ENCODE assay signal across 10 cellular contexts in the genomic region with DNA sequence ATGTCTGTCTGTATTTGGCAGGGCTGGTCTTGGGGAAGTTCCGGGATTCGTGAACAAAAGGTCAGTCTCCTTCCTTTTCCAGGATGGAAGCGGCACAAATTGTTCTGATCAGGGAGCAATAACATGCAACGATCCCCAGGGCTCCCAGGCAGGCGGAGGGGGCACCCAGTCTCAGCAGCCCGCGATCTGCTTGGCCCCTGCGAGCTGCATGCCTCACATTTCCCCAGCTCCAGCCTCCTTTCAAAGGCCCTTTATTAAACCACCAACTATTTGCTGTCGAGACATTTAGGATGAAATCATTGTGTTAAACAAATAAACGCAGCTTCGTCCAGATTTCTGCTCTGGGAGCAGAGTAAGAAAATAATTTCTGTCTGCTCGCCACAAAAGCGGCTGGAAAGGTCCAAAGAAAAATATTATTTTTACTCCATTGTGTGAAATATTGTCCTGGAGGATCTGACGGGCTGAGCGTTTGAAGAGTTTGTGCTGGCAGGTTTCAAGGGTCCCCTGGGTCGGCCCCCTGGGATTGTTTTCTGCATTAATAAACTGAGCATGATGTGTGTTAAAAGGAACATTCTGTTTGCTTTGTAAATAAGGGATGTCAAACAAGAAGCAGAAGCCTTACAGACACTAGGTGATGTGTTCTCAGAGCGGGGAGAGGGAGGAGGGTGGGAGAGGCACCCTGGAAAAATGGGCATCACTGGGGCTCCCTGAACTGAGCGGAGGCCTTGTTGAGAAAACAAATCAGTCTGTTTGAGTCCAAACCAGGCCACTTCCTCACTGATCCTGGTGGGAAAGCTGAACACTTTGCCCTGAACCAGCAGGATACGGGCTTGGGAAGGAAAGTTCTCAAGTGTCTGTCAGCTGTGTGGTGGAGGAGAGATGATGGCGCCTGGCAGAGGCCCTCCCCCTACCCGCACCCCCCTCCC.
DNase-seq lines count a peak whose midpoint lies in the region; ATAC-seq and TF ChIP-seq lines count a peak whose summit lies in the region.
"Had no signal": no experiment of that assay in that cellular context is flagged by ENCODE, and none has a peak within 500 bp of the region (broad histone marks: within the 10 kb centered on the region; RNA-seq: fewer than 3 reads in every experiment).

No MANE protein-coding gene starts in this region.

- CTCF ChIA-PET in Panc1 (lab: Charles Lee): no interaction called here

- H3K27ac ChIP-seq in Panc1 (ENCODE audit: low read length) (peak overlapping the region; percentile 48), suprapubic skin (peak overlapping the region; percentile 58)

- TF ChIP-seq CTCF in Panc1 (IDR thresholded peaks at IDR 0.05) (no peak), fibroblast of villous mesenchyme (IDR thresholded peaks at IDR 0.05; ENCODE audit: insufficient read depth, low read depth, low read length) (no peak), suprapubic skin (IDR thresholded peaks at IDR 0.05) (no peak)

- H3K4me1 ChIP-seq in Panc1 (ENCODE audit: control insufficient read depth, insufficient read depth, low read length) (peaks cover 12% of the 10 kb centered on the region), suprapubic skin (no peaks in the 10 kb centered on the region)

- DNase-seq in DMS79 treated with DMSO at 0.1 percent for 48 hours (lab: John Stamatoyannopoulos, UW): peak; percentile 26
- DNase-seq in DMS79 (lab: John Stamatoyannopoulos, UW): no peak
- no peak for DNase-seq in Panc1 (ENCODE audit: low read depth, low spot score)
- DNase-seq in fibroblast of villous mesenchyme (ENCODE audit: low read depth): peak; percentile 13
- DNase-seq in suprapubic skin (ENCODE audit: low spot score in 2 of 2): no peak
- no peak for DNase-seq in NCI-H2227 (lab: John Stamatoyannopoulos, UW; ENCODE audit: unreplicated experiment)
- DNase-seq: activated CD4-positive, alpha-beta T cell treated with anti-CD3 and anti-CD28 coated beads for 36 hours; NCI-H1048 had no signal

- H3K9me3 ChIP-seq in Panc1 (ENCODE audit: control insufficient read depth, insufficient read depth, low read depth, low read length) (no peaks in the 10 kb centered on the region), suprapubic skin (no peaks in the 10 kb centered on the region)

- H3K27me3 ChIP-seq in Panc1 (ENCODE audit: control insufficient read depth, insufficient read depth, low read length) (no peaks in the 10 kb centered on the region), suprapubic skin (peaks cover 43% of the 10 kb centered on the region)

- intact Hi-C loops in Panc1 (cut with micrococcal nuclease; ENCODE audit: unreplicated experiment): no loop called here

- H3K4me3 ChIP-seq in Panc1 (ENCODE audit: low read depth in 2 of 2, low read length in 2 of 2): 0 out of 4 replicates have a peak overlapping the region, but pooled peaks of 1 of the 2 experiments have one; percentile 10
- H3K4me3 ChIP-seq in fibroblast of villous mesenchyme (ENCODE audit: low read depth, low read length): no peak overlapping the region
- no peak overlapping the region for H3K4me3 ChIP-seq in suprapubic skin

- 56% methylated on average over 21 of the region's 21 CpGs for WGBS in suprapubic skin

- no peak for TF ChIP-seq POLR2A in suprapubic skin (IDR thresholded peaks at IDR 0.05)

- POLR2A ChIA-PET in Panc1 (lab: Charles Lee): interaction anchor here (1.0 kb wide), 1 partner anchor 27 kb away, joined by 3 read pairs; no protein-coding TSS in a partner anchor

- peak; percentile 82 for ATAC-seq in Panc1
- ATAC-seq in HG02870 (IDR thresholded peaks at IDR 0.05; ENCODE audit: unreplicated experiment): no peak
- no peak for ATAC-seq in GM18511 (IDR thresholded peaks at IDR 0.05; ENCODE audit: unreplicated experiment)
- ATAC-seq: activated CD4-positive, alpha-beta T cell treated with anti-CD3 and anti-CD28 coated beads for 36 hours had no signal

- in situ Hi-C loops in Panc1 (cut with HindIII; ENCODE audit: low pct_unique_long_range_greater_than_20kb, low sequenced_read_pairs): no loop called here

- TF ChIP-seq EP300 in suprapubic skin (IDR thresholded peaks at IDR 0.05): no peak

- BruUV-seq in Panc1 (replicated peaks; lab: Mats Ljungman, UMichigan): no TSS peak

- H3K36me3 ChIP-seq in Panc1 (ENCODE audit: control insufficient read depth, insufficient read depth, low read length) (no peaks in the 10 kb centered on the region), suprapubic skin (no peaks in the 10 kb centered on the region)

Comparison
In these comparisons a context has a peak if more than half of its experiments do, and no peak if none do; other contexts are left out.
1. DNase-seq: peak in DMS79 treated with DMSO at 0.1 percent for 48 hours (single experiment) and fibroblast of villous mesenchyme (single experiment); none in DMS79 (single experiment), Panc1 (single experiment), suprapubic skin (0 of 2) and NCI-H2227 (single experiment).